11 cellular contexts compared by ENCODE assay signal in genomic region chr10:50613150-50613549, GRCh38. TPM values are rescaled to one million over a fixed set of nuclear protein-coding genes. Genes with fewer than 3 reads are reported as not detected.
DNase-seq lines count a peak whose midpoint lies in the region; ATAC-seq and TF ChIP-seq lines count a peak whose summit lies in the region.
"Had no signal": no experiment of that assay in that cellular context is flagged by ENCODE, and none has a peak within 500 bp of the region (broad histone marks: within the 10 kb centered on the region; RNA-seq: fewer than 3 reads in every experiment).

No MANE protein-coding gene starts in this region.

- H3K36me3 Mint-ChIP-seq in nephron (ENCODE audit: low read depth): no peaks in the 10 kb centered on the region

- H3K4me3 Mint-ChIP-seq in nephron: peak overlapping the region in 1 of 3 experiments; percentile 20
- H3K4me3 Mint-ChIP-seq: stimulated activated naive B cell treated with anti-CD40 and anti-IgM and Interleukin-4, amounts not matched to agents 10 μg/mL and 1 μg/mL and 100 μg/mL, for 72 hours had no signal

- ATAC-seq in GM18519 (IDR thresholded peaks at IDR 0.05; ENCODE audit: low FRiP score, unreplicated experiment) (peak; percentile 35), GM21717 (IDR thresholded peaks at IDR 0.05; ENCODE audit: unreplicated experiment) (peak; percentile 49), HG03378 (IDR thresholded peaks at IDR 0.05; ENCODE audit: unreplicated experiment) (peak; percentile 69), esophagus mucosa (no peak)

- H3K27me3 Mint-ChIP-seq in nephron (ENCODE audit: low read depth): peaks cover 5% of the 10 kb centered on the region
- H3K27me3 Mint-ChIP-seq: stimulated activated naive B cell treated with anti-CD40 and anti-IgM and Interleukin-4, amounts not matched to agents 10 μg/mL and 1 μg/mL and 100 μg/mL, for 72 hours had no signal

- no peak for TF ChIP-seq CTCF in nephron (IDR thresholded peaks at IDR 0.05; ENCODE audit: unreplicated experiment in 3 of 3)

- DNase-seq in Ammon's horn (ENCODE audit: low spot score) (no peak), AG20443 (ENCODE audit: low spot score) (no peak), epidermal melanocyte (ENCODE audit: insufficient read length, low spot score) (no peak)
- DNase-seq: colonic mucosa; NCI-H2171; stimulated activated naive B cell treated with anti-CD40 and anti-IgM and Interleukin-4, amounts not matched to agents 10 μg/mL and 1 μg/mL and 100 μg/mL, for 72 hours had no signal

- H3K27ac Mint-ChIP-seq in nephron: peak overlapping the region; percentile 79 to 92 (median 81)
- H3K27ac Mint-ChIP-seq: stimulated activated naive B cell treated with anti-CD40 and anti-IgM and Interleukin-4, amounts not matched to agents 10 μg/mL and 1 μg/mL and 100 μg/mL, for 72 hours had no signal

- H3K9me3 Mint-ChIP-seq in nephron: no peaks in the 10 kb centered on the region
- H3K9me3 Mint-ChIP-seq: stimulated activated naive B cell treated with anti-CD40 and anti-IgM and Interleukin-4, amounts not matched to agents 10 μg/mL and 1 μg/mL and 100 μg/mL, for 72 hours had no signal

- H3K4me1 Mint-ChIP-seq in nephron: peaks cover 42% of the 10 kb centered on the region

RNA-seq across cellular contexts. Expression of gene SGMS1, which starts 10.6 kb away (rescaled TPM):
- 20.8 TPM for total RNA-seq in esophagus mucosa
